Comparison of ENCODE assay signal across 1 cellular context in the genomic region with DNA sequence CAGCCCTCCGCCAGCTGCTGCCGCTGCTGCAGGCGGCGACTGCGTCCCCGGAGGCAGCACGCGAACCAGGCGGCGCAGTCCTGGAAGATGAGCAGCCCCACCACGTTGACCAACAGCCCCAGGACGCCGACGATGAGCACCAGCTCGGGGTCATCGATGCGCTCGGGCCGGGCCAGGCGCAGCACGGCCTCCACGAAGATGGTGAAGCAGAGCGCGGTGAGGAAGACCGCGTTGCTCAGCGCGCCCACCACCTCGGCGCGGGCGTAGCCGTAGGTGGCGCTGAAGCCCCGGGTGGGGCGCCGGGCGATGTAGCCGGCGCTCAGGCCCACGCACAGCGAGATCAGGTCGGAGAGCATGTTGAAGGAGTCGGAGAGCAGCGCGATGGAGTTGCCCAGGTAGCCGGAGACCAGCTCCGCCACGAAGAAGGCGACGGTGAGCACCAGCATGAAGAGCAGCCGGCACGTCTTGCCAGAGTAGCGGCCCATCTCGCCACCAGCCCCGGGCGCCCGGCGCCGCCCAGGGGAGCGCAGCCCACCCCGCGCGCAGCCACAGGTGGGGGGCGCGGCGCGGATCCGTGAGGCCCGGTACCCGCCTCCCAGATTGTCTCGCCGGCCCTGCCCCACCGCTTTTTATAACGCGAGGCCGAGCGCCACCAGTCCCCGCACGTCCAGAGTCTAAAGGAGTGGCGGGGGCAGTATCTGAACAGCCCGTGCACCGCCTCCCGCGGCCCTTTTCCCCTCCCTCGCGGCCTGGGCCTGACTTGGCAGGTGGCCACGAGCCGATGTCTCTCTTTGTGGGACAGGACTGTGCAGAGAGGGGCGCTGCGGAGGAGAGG.
TF ChIP-seq lines count a peak whose summit lies in the region.

A gene (minus strand): TSS at position 602 of the 835 bp plus-strand sequence. CDS start 117 bp downstream, at position 485.

TF ChIP-seq in HEK293, 187 proteins besides CTCF, POLR2A, EP300 and RAD21 (continued from another document):
- TF ChIP-seq, protein P1, sequence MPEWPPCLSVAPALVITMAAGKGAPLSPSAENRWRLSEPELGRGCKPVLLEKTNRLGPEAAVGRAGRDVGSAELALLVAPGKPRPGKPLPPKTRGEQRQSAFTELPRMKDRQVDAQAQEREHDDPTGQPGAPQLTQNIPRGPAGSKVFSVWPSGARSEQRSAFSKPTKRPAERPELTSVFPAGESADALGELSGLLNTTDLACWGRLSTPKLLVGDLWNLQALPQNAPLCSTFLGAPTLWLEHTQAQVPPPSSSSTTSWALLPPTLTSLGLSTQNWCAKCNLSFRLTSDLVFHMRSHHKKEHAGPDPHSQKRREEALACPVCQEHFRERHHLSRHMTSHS (tag by site-specific recombination; IDR thresholded peaks at IDR 0.05) = no peak
- TF ChIP-seq KLF10 (tag by site-specific recombination; IDR thresholded peaks at IDR 0.05) (peak; percentile 54; the same call in 1 of the 2 replicates), ZSCAN23 (tag by site-specific recombination; IDR thresholded peaks at IDR 0.05) (no peak), ZNF76 (tag by site-specific recombination; IDR thresholded peaks at IDR 0.05; ENCODE audit: borderline replicate concordance, low read depth) (no peak), SP3 (tag by site-specific recombination; IDR thresholded peaks at IDR 0.05) (peak; percentile 65), ZNF660 (tag by site-specific recombination; IDR thresholded peaks at IDR 0.05) (no peak; the same call in 1 of the 2 replicates), KLF9 (tag by site-specific recombination; IDR thresholded peaks at IDR 0.05; ENCODE audit: low read depth) (no peak), ZNF157 (tag by site-specific recombination; IDR thresholded peaks at IDR 0.05) (no peak), SP7 (tag by site-specific recombination; IDR thresholded peaks at IDR 0.05) (no peak; the same call in 1 of the 2 replicates)
- TF ChIP-seq, protein P2, sequence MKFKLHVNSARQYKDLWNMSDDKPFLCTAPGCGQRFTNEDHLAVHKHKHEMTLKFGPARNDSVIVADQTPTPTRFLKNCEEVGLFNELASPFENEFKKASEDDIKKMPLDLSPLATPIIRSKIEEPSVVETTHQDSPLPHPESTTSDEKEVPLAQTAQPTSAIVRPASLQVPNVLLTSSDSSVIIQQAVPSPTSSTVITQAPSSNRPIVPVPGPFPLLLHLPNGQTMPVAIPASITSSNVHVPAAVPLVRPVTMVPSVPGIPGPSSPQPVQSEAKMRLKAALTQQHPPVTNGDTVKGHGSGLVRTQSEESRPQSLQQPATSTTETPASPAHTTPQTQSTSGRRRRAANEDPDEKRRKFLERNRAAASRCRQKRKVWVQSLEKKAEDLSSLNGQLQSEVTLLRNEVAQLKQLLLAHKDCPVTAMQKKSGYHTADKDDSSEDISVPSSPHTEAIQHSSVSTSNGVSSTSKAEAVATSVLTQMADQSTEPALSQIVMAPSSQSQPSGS (tag by site-specific recombination; IDR thresholded peaks at IDR 0.05; ENCODE audit: low read depth) = no peak
- TF ChIP-seq, protein P3, sequence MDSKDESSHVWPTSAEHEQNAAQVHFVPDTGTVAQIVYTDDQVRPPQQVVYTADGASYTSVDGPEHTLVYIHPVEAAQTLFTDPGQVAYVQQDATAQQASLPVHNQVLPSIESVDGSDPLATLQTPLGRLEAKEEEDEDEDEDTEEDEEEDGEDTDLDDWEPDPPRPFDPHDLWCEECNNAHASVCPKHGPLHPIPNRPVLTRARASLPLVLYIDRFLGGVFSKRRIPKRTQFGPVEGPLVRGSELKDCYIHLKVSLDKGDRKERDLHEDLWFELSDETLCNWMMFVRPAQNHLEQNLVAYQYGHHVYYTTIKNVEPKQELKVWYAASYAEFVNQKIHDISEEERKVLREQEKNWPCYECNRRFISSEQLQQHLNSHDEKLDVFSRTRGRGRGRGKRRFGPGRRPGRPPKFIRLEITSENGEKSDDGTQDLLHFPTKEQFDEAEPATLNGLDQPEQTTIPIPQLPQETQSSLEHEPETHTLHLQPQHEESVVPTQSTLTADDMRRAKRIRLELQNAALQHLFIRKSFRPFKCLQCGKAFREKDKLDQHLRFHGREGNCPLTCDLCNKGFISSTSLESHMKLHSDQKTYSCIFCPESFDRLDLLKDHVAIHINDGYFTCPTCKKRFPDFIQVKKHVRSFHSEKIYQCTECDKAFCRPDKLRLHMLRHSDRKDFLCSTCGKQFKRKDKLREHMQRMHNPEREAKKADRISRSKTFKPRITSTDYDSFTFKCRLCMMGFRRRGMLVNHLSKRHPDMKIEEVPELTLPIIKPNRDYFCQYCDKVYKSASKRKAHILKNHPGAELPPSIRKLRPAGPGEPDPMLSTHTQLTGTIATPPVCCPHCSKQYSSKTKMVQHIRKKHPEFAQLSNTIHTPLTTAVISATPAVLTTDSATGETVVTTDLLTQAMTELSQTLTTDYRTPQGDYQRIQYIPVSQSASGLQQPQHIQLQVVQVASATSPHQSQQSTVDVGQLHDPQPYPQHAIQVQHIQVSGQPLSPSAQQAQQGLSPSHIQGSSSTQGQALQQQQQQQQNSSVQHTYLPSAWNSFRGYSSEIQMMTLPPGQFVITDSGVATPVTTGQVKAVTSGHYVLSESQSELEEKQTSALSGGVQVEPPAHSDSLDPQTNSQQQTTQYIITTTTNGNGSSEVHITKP (tag by site-specific recombination; IDR thresholded peaks at IDR 0.05) = peak; percentile 37; the same call in 1 of the 2 replicates
